ENCODE assay signal across 8 cellular contexts in the genomic region with DNA sequence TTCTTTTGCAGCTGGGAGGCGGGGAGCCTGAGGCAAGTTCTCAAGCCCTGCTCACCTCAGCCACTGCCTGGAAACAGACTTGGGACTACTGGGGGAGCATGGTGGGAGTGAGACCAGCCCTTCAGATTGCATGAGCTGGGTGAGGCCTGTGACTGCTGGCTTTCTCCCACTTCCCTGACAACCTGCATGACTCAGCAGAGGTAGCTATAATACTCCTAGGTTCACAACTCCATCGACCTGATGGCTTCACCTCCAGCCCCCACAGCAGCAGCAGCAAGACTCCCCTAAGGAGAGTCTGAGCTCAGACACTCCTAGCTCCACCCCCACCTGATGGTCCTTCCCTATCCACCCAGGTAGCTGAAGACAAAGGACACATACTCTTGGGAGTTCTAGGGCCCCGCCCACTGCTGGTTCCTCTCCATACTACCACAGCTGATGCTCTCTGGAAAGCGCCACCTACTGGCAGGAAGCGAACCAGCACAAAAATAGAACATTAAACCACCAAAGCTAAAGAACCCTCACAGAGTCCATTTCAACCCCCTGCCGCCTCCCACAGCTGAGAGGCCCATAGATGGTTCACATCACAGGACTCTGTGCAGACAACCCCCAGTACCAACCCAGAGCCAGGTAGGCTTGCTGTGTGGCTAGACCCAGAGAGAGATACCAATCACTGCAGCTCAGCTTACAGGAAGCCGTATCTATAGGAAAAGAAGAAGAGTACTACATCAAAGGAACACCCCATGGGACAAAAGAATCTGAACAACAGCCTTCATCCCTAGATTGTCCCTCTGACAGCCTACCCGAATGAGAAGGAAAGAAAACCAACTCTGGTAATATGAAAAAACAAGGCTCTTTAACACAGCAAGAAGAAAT.
DNase-seq lines count a peak whose midpoint lies in the region; ATAC-seq and TF ChIP-seq lines count a peak whose summit lies in the region.

No MANE protein-coding gene starts in this region.

- H3K27ac ChIP-seq in testis, result no peak overlapping the region

- no peaks in the 10 kb centered on the region for H3K9me3 ChIP-seq in testis

- 68 to 72% methylated on average over 7 to 8 of the region's 8 CpGs for WGBS in testis, 2 donors

- peak; percentile 11 for TF ChIP-seq CTCF in GM20000 (IDR thresholded peaks at IDR 0.05; ENCODE audit: extremely low read depth, missing control alignments)
- peak in 2 of 3 experiments; percentile 18 to 59 for TF ChIP-seq CTCF in testis (IDR thresholded peaks at IDR 0.05)

- H3K27me3 ChIP-seq in testis, result no peaks in the 10 kb centered on the region

- no peak overlapping the region for H3K4me3 ChIP-seq in testis

- no peaks in the 10 kb centered on the region for H3K4me1 ChIP-seq in testis

- H3K36me3 ChIP-seq in testis (ENCODE audit: low read depth, missing control alignments), result no peaks in the 10 kb centered on the region

- ATAC-seq in HG03280 (IDR thresholded peaks at IDR 0.05; ENCODE audit: unreplicated experiment), result no peak
- ATAC-seq in HG03196 (IDR thresholded peaks at IDR 0.05; ENCODE audit: unreplicated experiment), result no peak

- no peak for DNase-seq in GM20000 (ENCODE audit: low spot score)
- peak; percentile 60 for DNase-seq in NCI-H226
- peak; percentile 7 for DNase-seq in activated T-helper 1 cell treated with Interleukin-2 at 50 U/mL for 16 hours (ENCODE audit: low read depth)
- peak; percentile 35 for DNase-seq in iPS-NIHi11 (ENCODE audit: low spot score)
- DNase-seq in testis, result peak; percentile 51
- no peak for DNase-seq in amniotic stem cell (lab: John Stamatoyannopoulos, UW)

- TF ChIP-seq POLR2A in testis (IDR thresholded peaks at IDR 0.05), result no peak

- intact Hi-C loops in testis (cut with DNase I; ENCODE audit: low total_unique reads), result no loop called here

Comparison
In these comparisons a context has a peak if more than half of its experiments do, and no peak if none do; other contexts are left out.
1. DNase-seq: peak in NCI-H226 (single experiment), activated T-helper 1 cell treated with Interleukin-2 at 50 U/mL for 16 hours (single experiment), iPS-NIHi11 (single experiment) and testis (single experiment); none in GM20000 (single experiment) and amniotic stem cell (single experiment).